ENCODE assay signal across 23 cellular contexts in the genomic region with DNA sequence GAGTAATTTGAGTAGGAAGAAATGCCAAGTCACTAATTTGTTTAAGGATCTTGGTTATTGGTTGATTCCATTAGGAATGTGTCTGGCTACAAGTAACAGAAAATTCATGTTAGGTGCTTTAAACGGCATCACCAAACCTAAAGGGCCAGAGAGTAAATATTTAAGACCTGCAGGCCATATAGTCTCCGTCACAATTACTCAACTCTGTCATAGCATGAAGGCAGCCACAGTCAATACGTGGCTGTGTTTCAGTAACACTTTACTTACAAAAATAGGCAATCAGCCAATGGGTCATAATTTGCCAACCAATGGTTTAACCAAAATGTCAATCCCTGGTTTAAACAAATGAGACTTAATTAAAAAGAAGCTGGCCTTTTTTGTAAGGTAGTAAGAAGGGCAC.
"Had no signal": no experiment of that assay in that cellular context is flagged by ENCODE, and none has a peak within 500 bp of the region (broad histone marks: within the 10 kb centered on the region; RNA-seq: fewer than 3 reads in every experiment).

No MANE protein-coding gene starts in this region.

- ATAC-seq: gastrocnemius medialis; mucosa of descending colon; naive thymus-derived CD4-positive, alpha-beta T cell; stimulated activated effector memory CD8-positive, alpha-beta T cell treated with anti-CD3 and anti-CD28 coated beads, Interleukin-12 subunit alpha, Interleukin-12 subunit beta, amount 100 ng/mL, for 72 hours had no signal

- H3K36me3 Mint-ChIP-seq: memory B cell; mesothelial cell of epicardium; stimulated activated effector memory CD8-positive, alpha-beta T cell treated with anti-CD3 and anti-CD28 coated beads, Interleukin-12 subunit alpha, Interleukin-12 subunit beta, amount 100 ng/mL, for 72 hours had no signal

- H3K9me3 ChIP-seq: colonic mucosa, gastrocnemius medialis, mucosa of descending colon, prostate gland, right atrium auricular region, sigmoid colon, stomach, thyroid gland, upper lobe of left lung had no signal

- H3K36me3 ChIP-seq: colonic mucosa, gastrocnemius medialis, prostate gland, right atrium auricular region, sigmoid colon, stomach, thyroid gland, upper lobe of left lung had no signal

- H3K27ac Mint-ChIP-seq: dendritic cell treated with granulocyte-macrophage colony-stimulating factor and Interleukin-4, amounts not matched to agents 40 ng/mL and 50 ng/mL, for 4 days; memory B cell; mesothelial cell of epicardium; nephron; stimulated activated effector memory CD8-positive, alpha-beta T cell treated with anti-CD3 and anti-CD28 coated beads, Interleukin-12 subunit alpha, Interleukin-12 subunit beta, amount 100 ng/mL, for 72 hours had no signal

- H3K4me3 ChIP-seq: colonic mucosa, gastrocnemius medialis, lung, mucosa of descending colon, prostate gland, right atrium auricular region, sigmoid colon, stomach, thyroid gland, upper lobe of left lung had no signal

- H3K27ac ChIP-seq: colonic mucosa, gastrocnemius medialis, prostate gland, right atrium auricular region, sigmoid colon, stomach, thyroid gland, upper lobe of left lung had no signal

- H3K4me3 Mint-ChIP-seq: dendritic cell treated with granulocyte-macrophage colony-stimulating factor and Interleukin-4, amounts not matched to agents 40 ng/mL and 50 ng/mL, for 4 days; memory B cell; mesothelial cell of epicardium; nephron; stimulated activated effector memory CD8-positive, alpha-beta T cell treated with anti-CD3 and anti-CD28 coated beads, Interleukin-12 subunit alpha, Interleukin-12 subunit beta, amount 100 ng/mL, for 72 hours had no signal

- H3K27me3 ChIP-seq: colonic mucosa, gastrocnemius medialis, right atrium auricular region, sigmoid colon, stomach, thyroid gland, upper lobe of left lung had no signal

- H3K27me3 Mint-ChIP-seq: dendritic cell treated with granulocyte-macrophage colony-stimulating factor and Interleukin-4, amounts not matched to agents 40 ng/mL and 50 ng/mL, for 4 days; memory B cell; naive thymus-derived CD4-positive, alpha-beta T cell had no signal

- H3K4me1 ChIP-seq: colonic mucosa, prostate gland, right atrium auricular region, thyroid gland, upper lobe of left lung had no signal

- DNase-seq: colonic mucosa; effector CD8-positive, alpha-beta T cell; foreskin fibroblast; gastrocnemius medialis; head of caudate nucleus; mucosa of descending colon; naive thymus-derived CD4-positive, alpha-beta T cell; nucleus accumbens; sigmoid colon; stimulated activated CD4-positive, alpha-beta T cell treated with anti-CD3 and anti-CD28 coated beads, Interleukin-2, amount 100 ng/mL, for 24 hours; stimulated activated CD4-positive, alpha-beta T cell treated with anti-CD3 and anti-CD28 coated beads, Interleukin-4, amount 100 ng/mL, for 24 hours; stimulated activated naive CD4-positive, alpha-beta T cell treated with Interleukin-2 at 50 U/mL for 16 hours; stomach; thyroid gland; upper lobe of left lung had no signal

- H3K9me3 Mint-ChIP-seq: dendritic cell treated with granulocyte-macrophage colony-stimulating factor and Interleukin-4, amounts not matched to agents 40 ng/mL and 50 ng/mL, for 4 days; memory B cell; mesothelial cell of epicardium; naive thymus-derived CD4-positive, alpha-beta T cell; nephron; stimulated activated effector memory CD8-positive, alpha-beta T cell treated with anti-CD3 and anti-CD28 coated beads, Interleukin-12 subunit alpha, Interleukin-12 subunit beta, amount 100 ng/mL, for 72 hours had no signal
